9 cellular contexts compared by ENCODE assay signal in genomic region chr13:22114630-22115311, GRCh38.
A peak's percentile ranks its signal among the peaks of the same experiment; 100 is the strongest.
DNase-seq lines count a peak whose midpoint lies in the region; ATAC-seq lines count a peak whose summit lies in the region.
"Had no signal": no experiment of that assay in that cellular context is flagged by ENCODE, and none has a peak within 500 bp of the region (broad histone marks: within the 10 kb centered on the region; RNA-seq: fewer than 3 reads in every experiment).

No MANE protein-coding gene starts in this region.

- H3K27ac ChIP-seq in SJCRH30 = no peak overlapping the region

- ATAC-seq in HG02840 (IDR thresholded peaks at IDR 0.05; ENCODE audit: low FRiP score, unreplicated experiment) = peak; percentile 90

- 0 out of 2 replicates have a peak, but pooled peaks cover 3% of the 10 kb centered on the region for H3K27me3 ChIP-seq in SJCRH30
- H3K27me3 ChIP-seq: adrenal gland had no signal

- H3K4me1 ChIP-seq in SJCRH30 = no peaks in the 10 kb centered on the region

- no peak overlapping the region for H3K4me3 ChIP-seq in SJCRH30
- H3K4me3 ChIP-seq: adrenal gland had no signal

- peak; percentile 44 for DNase-seq in stimulated activated CD4-positive, alpha-beta T cell treated with anti-CD3 and anti-CD28 coated beads, Interleukin-4, amount 100 ng/mL, for 24 hours
- no peak for DNase-seq in stimulated activated CD4-positive, alpha-beta T cell treated with anti-CD3 and anti-CD28 coated beads, Interleukin-2, amount 100 ng/mL, for 24 hours
- peak; percentile 88 for DNase-seq in NOMO-1 treated with dmso at 0.1 percent for 144 hours (lab: John Stamatoyannopoulos, UW; ENCODE audit: unreplicated experiment)
- DNase-seq in globus pallidus (ENCODE audit: low spot score) = peak; percentile 24
- DNase-seq in NCI-H187 treated with DMSO at 0.1 percent for 48 hours (lab: John Stamatoyannopoulos, UW) = no peak
- DNase-seq in SJCRH30 = no peak
- DNase-seq in iPS-NIHi11 (ENCODE audit: low spot score) = no peak

- no peaks in the 10 kb centered on the region for H3K36me3 ChIP-seq in SJCRH30
- H3K36me3 ChIP-seq: adrenal gland had no signal

- no peaks in the 10 kb centered on the region for H3K9me3 ChIP-seq in SJCRH30 (replicated peaks)
- H3K9me3 ChIP-seq: adrenal gland had no signal

Comparison
In these comparisons a context has a peak if more than half of its experiments do, and no peak if none do; other contexts are left out.
1. DNase-seq: peak in stimulated activated CD4-positive, alpha-beta T cell treated with anti-CD3 and anti-CD28 coated beads, Interleukin-4, amount 100 ng/mL, for 24 hours (single experiment), NOMO-1 treated with dmso at 0.1 percent for 144 hours (single experiment) and globus pallidus (single experiment); none in stimulated activated CD4-positive, alpha-beta T cell treated with anti-CD3 and anti-CD28 coated beads, Interleukin-2, amount 100 ng/mL, for 24 hours (0 of 2), NCI-H187 treated with DMSO at 0.1 percent for 48 hours (single experiment), SJCRH30 (0 of 2) and iPS-NIHi11 (single experiment).